21 cellular contexts compared by ENCODE assay signal in the genomic region with DNA sequence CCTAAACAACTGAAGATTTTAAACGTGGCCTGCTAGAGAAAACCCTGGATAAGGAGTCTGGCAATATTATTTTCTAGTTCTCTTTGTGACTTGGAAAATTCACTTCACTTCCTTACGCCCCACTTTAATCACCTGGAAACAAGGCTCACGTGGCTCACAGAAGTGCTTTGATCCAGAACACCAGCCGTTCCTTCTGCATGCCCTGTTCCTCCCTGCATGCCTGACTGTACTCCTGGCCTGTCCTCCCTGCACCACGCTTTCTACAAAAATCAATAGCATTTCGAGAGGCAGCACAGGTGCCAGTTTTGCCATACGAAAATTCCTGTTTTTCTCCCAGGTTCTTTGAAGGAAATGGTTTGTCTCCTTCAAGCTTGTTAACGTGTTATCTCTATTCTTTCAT.
DNase-seq lines count a peak whose midpoint lies in the region; ATAC-seq, FAIRE-seq and TF ChIP-seq lines count a peak whose summit lies in the region.
"Had no signal": no experiment of that assay in that cellular context is flagged by ENCODE, and none has a peak within 500 bp of the region (broad histone marks: within the 10 kb centered on the region; RNA-seq: fewer than 3 reads in every experiment).

No MANE protein-coding gene starts in this region.

- no peak for TF ChIP-seq POLR2A in body of pancreas (IDR thresholded peaks at IDR 0.05)

- H3K4me3 ChIP-seq in body of pancreas = no peak overlapping the region
- H3K4me3 ChIP-seq in esophagus (ENCODE audit: low read depth in 1 of 2, low read length in 2 of 2) = no peak overlapping the region
- H3K4me3 ChIP-seq in pancreas = no peak overlapping the region
- H3K4me3 ChIP-seq in lower lobe of right lung = no peak overlapping the region

- WGBS in body of pancreas, 2 donors = 24 to 81% methylated on average over 8 of the region's 8 CpGs
- 45 to 51% methylated on average over 8 of the region's 8 CpGs for WGBS in esophagus, 2 donors
- WGBS in pancreas, 2 donors = 17 to 19% methylated on average over 8 of the region's 8 CpGs

- H3K36me3 ChIP-seq in body of pancreas (replicated peaks in 1 of 2; ENCODE audit: insufficient read depth in 1 of 2, low read depth in 2 of 2) (no peaks in the 10 kb centered on the region), esophagus (ENCODE audit: control insufficient read depth in 2 of 2, insufficient read depth in 2 of 2, low read length in 1 of 2) (no peaks in the 10 kb centered on the region), pancreas (no peaks in the 10 kb centered on the region), lower lobe of right lung (no peaks in the 10 kb centered on the region)

- intact Hi-C loops in body of pancreas (cut with DNase I) (no loop called here), pancreas (cut with DNase I) (no loop called here), lower lobe of right lung (cut with DNase I) (no loop called here), posterior cingulate gyrus (cut with DNase I) (no loop called here)

- DNase-seq in body of pancreas = peak in 3 of 4 donors; percentile 42 to 61 (median 60)
- peak in 2 of 6 donors; percentile 30 to 35 for DNase-seq in pancreas
- no peak for DNase-seq in lower lobe of right lung
- DNase-seq in GM19238 (ENCODE audit: insufficient read length, low spot score) = no peak
- DNase-seq in DMS53 (lab: John Stamatoyannopoulos, UW) = no peak
- no peak for DNase-seq in posterior cingulate gyrus
- DNase-seq: ACHN; AML-193; Caco-2; CD4-positive, alpha-beta T cell; DMS79; GDM1; HCEC 1CT had no signal

- H3K9me3 ChIP-seq in body of pancreas (no peaks in the 10 kb centered on the region), esophagus (ENCODE audit: control insufficient read depth in 2 of 2, insufficient read depth in 1 of 2, low read depth in 1 of 2, low read length in 1 of 2) (no peaks in the 10 kb centered on the region), pancreas (no peaks in the 10 kb centered on the region), lower lobe of right lung (no peaks in the 10 kb centered on the region)
- H3K9me3 ChIP-seq: Caco-2 had no signal

- FAIRE-seq in pancreas (lab: Jason Lieb, UNC) = no peak
- FAIRE-seq: A204.1, D721Med, GM12892, GM18507, H1 had no signal

- ATAC-seq in body of pancreas = no peak
- peak; percentile 48 to 97 (median 82) for ATAC-seq in pancreas
- ATAC-seq in lower lobe of right lung = no peak

- H3K27ac ChIP-seq in body of pancreas (no peak overlapping the region), esophagus (ENCODE audit: low read depth in 2 of 2, low read length in 1 of 2) (peak overlapping the region; percentile 40 to 67), pancreas (peak overlapping the region in 1 of 4 donors; percentile 10), lower lobe of right lung (no peak overlapping the region)
- H3K27ac ChIP-seq: C4-2B, HL-60 had no signal

- TF ChIP-seq CTCF in body of pancreas (IDR thresholded peaks at IDR 0.05) (no peak), pancreas (IDR thresholded peaks at IDR 0.05) (no peak), lower lobe of right lung (IDR thresholded peaks at IDR 0.05) (no peak)

- no peaks in the 10 kb centered on the region for H3K4me1 ChIP-seq in body of pancreas
- H3K4me1 ChIP-seq in esophagus (ENCODE audit: control insufficient read depth in 2 of 2, insufficient read depth in 2 of 2, low read length in 1 of 2) = peaks cover 0 to 3% of the 10 kb centered on the region in 2 donors
- peaks cover 0 to 8% (median 0%) of the 10 kb centered on the region in 3 donors for H3K4me1 ChIP-seq in pancreas
- no peaks in the 10 kb centered on the region for H3K4me1 ChIP-seq in lower lobe of right lung
- H3K4me1 ChIP-seq: Caco-2 had no signal

- H3K27me3 ChIP-seq in body of pancreas (no peaks in the 10 kb centered on the region), esophagus (ENCODE audit: control insufficient read depth in 1 of 2, insufficient read depth in 2 of 2, low read length in 2 of 2) (no peaks in the 10 kb centered on the region), pancreas (no peaks in the 10 kb centered on the region), lower lobe of right lung (ENCODE audit: low read depth) (no peaks in the 10 kb centered on the region)

Comparison
In these comparisons a context has a peak if more than half of its experiments do, and no peak if none do; other contexts are left out.
1. ATAC-seq: peak in pancreas (4 of 4); none in body of pancreas (single experiment) and lower lobe of right lung (0 of 2).
2. DNase-seq: peak in body of pancreas (3 of 4); none in lower lobe of right lung (single experiment), GM19238 (single experiment), DMS53 (single experiment) and posterior cingulate gyrus (0 of 10).
3. H3K27ac ChIP-seq: peak in esophagus (2 of 2); none in body of pancreas (0 of 4) and lower lobe of right lung (single experiment).